23 cellular contexts compared by ENCODE assay signal in the genomic region with DNA sequence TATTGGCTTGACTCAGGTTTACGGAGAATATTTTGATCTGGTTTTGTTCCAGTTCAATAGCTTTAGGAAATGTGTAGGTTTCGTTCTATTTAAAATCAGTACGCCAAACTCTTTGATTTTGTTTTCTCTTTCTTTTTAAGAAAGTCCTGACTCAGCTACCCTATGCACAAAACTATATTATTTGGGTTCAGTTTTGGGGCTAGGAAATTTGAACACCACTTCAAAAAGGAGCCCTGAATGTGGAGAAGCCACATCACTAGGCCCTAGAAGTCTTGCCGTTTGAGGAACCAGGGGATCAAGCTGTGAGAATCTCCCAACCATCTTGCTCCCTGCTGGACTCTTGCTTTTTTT.
DNase-seq lines count a peak whose midpoint lies in the region; ATAC-seq and TF ChIP-seq lines count a peak whose summit lies in the region.
"Had no signal": no experiment of that assay in that cellular context is flagged by ENCODE, and none has a peak within 500 bp of the region (broad histone marks: within the 10 kb centered on the region; RNA-seq: fewer than 3 reads in every experiment).

No MANE protein-coding gene starts in this region.

- H3K4me2 ChIP-seq in MM.1S (ENCODE audit: low read depth, low read length) (peak overlapping the region; percentile 91), osteoblast (ENCODE audit: insufficient read depth, low read length) (no peak overlapping the region)

- H3K4me3 Mint-ChIP-seq in activated naive CD8-positive, alpha-beta T cell treated with anti-CD3 and anti-CD28 coated beads, Interleukin-2, amount 50 U/mL, for 24 hours, result peak overlapping the region; percentile 54

- peaks cover 6% of the 10 kb centered on the region for H3K36me3 Mint-ChIP-seq in activated naive CD8-positive, alpha-beta T cell treated with anti-CD3 and anti-CD28 coated beads, Interleukin-2, amount 50 U/mL, for 24 hours (ENCODE audit: low read depth)

- peaks cover 35% of the 10 kb centered on the region for H3F3A ChIP-seq in MM.1S (ENCODE audit: insufficient read depth, low read length)

- in situ Hi-C loops in GM13976 (cut with MboI; ENCODE audit: low sequenced_read_pairs, unreplicated experiment), result no loop called here

- H3K4me1 ChIP-seq in MM.1S (ENCODE audit: low read length) (peaks cover 51% of the 10 kb centered on the region), osteoblast (ENCODE audit: insufficient read depth, low read length) (peaks cover 13% of the 10 kb centered on the region)
- H3K4me1 ChIP-seq: HAP-1 had no signal

- peak overlapping the region; percentile 72; the same call in 1 of the 2 replicates for H3K27ac ChIP-seq in MM.1S (ENCODE audit: low read length)
- H3K27ac ChIP-seq in osteoblast (ENCODE audit: low read depth, low read length), result no peak overlapping the region
- H3K27ac ChIP-seq: 22Rv1, neutrophil, SJSA1, tibial artery had no signal

- H3K4me1 Mint-ChIP-seq in activated naive CD8-positive, alpha-beta T cell treated with anti-CD3 and anti-CD28 coated beads, Interleukin-2, amount 50 U/mL, for 24 hours, result peaks cover 40% of the 10 kb centered on the region

- no peaks in the 10 kb centered on the region for H3K9me3 ChIP-seq in MM.1S (replicated peaks; ENCODE audit: insufficient read depth, low read length)
- H3K9me3 ChIP-seq in osteoblast (ENCODE audit: low read depth, low read length), result no peaks in the 10 kb centered on the region
- H3K9me3 ChIP-seq: HAP-1, neutrophil, SJSA1 had no signal

- no peaks in the 10 kb centered on the region for H3K9me2 ChIP-seq in MM.1S (replicated peaks; ENCODE audit: insufficient read depth, low read length)

- no peak for DNase-seq in activated CD4-positive, CD25-positive, alpha-beta regulatory T cell (lab: John Stamatoyannopoulos, UW)
- DNase-seq in GM13976 (ENCODE audit: low spot score), result peak; percentile 26
- DNase-seq in MM.1S, result peak; percentile 40
- DNase-seq in activated naive CD8-positive, alpha-beta T cell treated with anti-CD3 and anti-CD28 coated beads, Interleukin-2, amount 50 U/mL, for 24 hours, result no peak
- no peak for DNase-seq in osteoblast (ENCODE audit: insufficient read length, low spot score, missing footprints)
- no peak for DNase-seq in inferior parietal cortex (ENCODE audit: extremely low spot score)
- DNase-seq: aorta; C1 segment of cervical spinal cord; cerebellar nuclear complex; DMS53; effector CD8-positive, alpha-beta T cell; NCI-H1105 treated with DMSO at 0.1 percent for 48 hours; NCI-H2107; NCI-H524 treated with DMSO at 0.1 percent for 48 hours; T-helper 9 cell; tibial artery had no signal

- H2AFZ ChIP-seq in MM.1S (ENCODE audit: low read length), result peak overlapping the region; percentile 29
- no peak overlapping the region for H2AFZ ChIP-seq in osteoblast (ENCODE audit: low read length)

- H3K27me3 Mint-ChIP-seq in activated naive CD8-positive, alpha-beta T cell treated with anti-CD3 and anti-CD28 coated beads, Interleukin-2, amount 50 U/mL, for 24 hours, result peaks cover 5% of the 10 kb centered on the region

- H3K27me3 ChIP-seq in MM.1S (replicated peaks; ENCODE audit: insufficient read depth, low read length) (no peaks in the 10 kb centered on the region), osteoblast (ENCODE audit: insufficient read depth, low read length) (no peaks in the 10 kb centered on the region)
- H3K27me3 ChIP-seq: neutrophil, SJSA1, tibial artery had no signal

- no peak for TF ChIP-seq CTCF in GM13976 (IDR thresholded peaks at IDR 0.05; ENCODE audit: borderline replicate concordance, control extremely low read depth, extremely low read depth, insufficient read depth, missing control alignments)
- no peak for TF ChIP-seq CTCF in MM.1S (IDR thresholded peaks at IDR 0.05; ENCODE audit: low read length)
- TF ChIP-seq CTCF in osteoblast (IDR thresholded peaks at IDR 0.05; ENCODE audit: extremely low read depth, low read depth, low read length), result no peak

- ATAC-seq in activated CD4-positive, CD25-positive, alpha-beta regulatory T cell treated with anti-CD3 and anti-CD28 coated beads, Interleukin-2, amount 50 U/mL, for 24 hours, result peak; percentile 38
- ATAC-seq in activated naive CD8-positive, alpha-beta T cell treated with anti-CD3 and anti-CD28 coated beads, Interleukin-2, amount 50 U/mL, for 24 hours, result no peak
- no peak for ATAC-seq in HG02938 (IDR thresholded peaks at IDR 0.05; ENCODE audit: unreplicated experiment)
- ATAC-seq: left lobe of liver had no signal

- H3K27ac Mint-ChIP-seq in activated naive CD8-positive, alpha-beta T cell treated with anti-CD3 and anti-CD28 coated beads, Interleukin-2, amount 50 U/mL, for 24 hours, result peak overlapping the region; percentile 84

- H3K9ac ChIP-seq in MM.1S (ENCODE audit: low read length), result peak overlapping the region; percentile 51

- H4K20me1 ChIP-seq in MM.1S (ENCODE audit: insufficient read depth, low read length) (no peaks in the 10 kb centered on the region), osteoblast (ENCODE audit: insufficient read depth, low read length) (no peaks in the 10 kb centered on the region)

- no peaks in the 10 kb centered on the region for H3K79me2 ChIP-seq in MM.1S (ENCODE audit: low read length)
- H3K79me2 ChIP-seq in osteoblast (ENCODE audit: insufficient read depth, low read length), result no peaks in the 10 kb centered on the region

- H3K9me3 Mint-ChIP-seq in activated naive CD8-positive, alpha-beta T cell treated with anti-CD3 and anti-CD28 coated beads, Interleukin-2, amount 50 U/mL, for 24 hours, result peaks cover 18% of the 10 kb centered on the region

- H3K36me3 ChIP-seq in MM.1S (replicated peaks; ENCODE audit: insufficient read depth, low read length) (no peaks in the 10 kb centered on the region), osteoblast (ENCODE audit: insufficient read depth, low read length) (no peaks in the 10 kb centered on the region)
- H3K36me3 ChIP-seq: HAP-1, neutrophil, SJSA1, tibial artery had no signal

- H3K4me3 ChIP-seq in MM.1S (ENCODE audit: low read length) (peak overlapping the region; percentile 44), osteoblast (ENCODE audit: insufficient read depth, low read length) (no peak overlapping the region)
- H3K4me3 ChIP-seq: HAP-1, SJSA1, tibial artery had no signal

Comparison
In these comparisons a context has a peak if more than half of its experiments do, and no peak if none do; other contexts are left out.
1. ATAC-seq: peak in activated CD4-positive, CD25-positive, alpha-beta regulatory T cell treated with anti-CD3 and anti-CD28 coated beads, Interleukin-2, amount 50 U/mL, for 24 hours (2 of 2); none in activated naive CD8-positive, alpha-beta T cell treated with anti-CD3 and anti-CD28 coated beads, Interleukin-2, amount 50 U/mL, for 24 hours (single experiment) and HG02938 (single experiment).
2. DNase-seq: peak in GM13976 (single experiment) and MM.1S (single experiment); none in activated CD4-positive, CD25-positive, alpha-beta regulatory T cell (0 of 4), activated naive CD8-positive, alpha-beta T cell treated with anti-CD3 and anti-CD28 coated beads, Interleukin-2, amount 50 U/mL, for 24 hours (single experiment), osteoblast (single experiment) and inferior parietal cortex (single experiment).